In the genomic region with DNA sequence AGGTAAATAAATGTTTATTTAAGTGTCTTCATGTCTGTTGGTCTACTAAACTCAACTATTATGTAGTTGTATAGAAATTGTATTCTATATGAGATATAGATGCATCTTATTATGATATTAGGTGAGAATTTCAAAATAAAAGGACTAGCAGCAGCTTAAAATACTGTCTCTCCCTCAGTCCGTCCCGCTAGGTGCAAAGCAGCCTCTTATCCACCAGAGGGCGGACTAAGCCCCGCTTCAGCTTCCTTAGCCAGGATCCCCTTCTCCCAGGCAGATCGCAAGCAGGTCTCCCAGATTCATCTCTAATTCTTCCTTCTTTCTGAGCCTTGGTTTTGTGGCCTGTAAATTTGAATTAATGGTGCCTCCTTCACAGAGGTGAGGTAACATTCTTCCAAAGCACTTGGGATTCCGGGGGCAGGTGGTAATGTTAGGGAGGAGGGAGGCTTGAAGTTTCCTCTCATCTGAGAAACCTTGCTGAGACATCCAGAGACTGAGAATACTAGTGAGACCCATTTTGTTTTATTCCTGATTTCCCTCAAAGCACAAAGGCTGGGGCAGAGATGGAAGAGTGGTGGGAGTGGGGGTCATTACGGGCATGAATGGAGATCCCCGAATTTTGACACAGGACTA, we compare ENCODE assay signal across 1 cellular context.
TF ChIP-seq lines count a peak whose summit lies in the region.

No MANE protein-coding gene starts in this region.

TF ChIP-seq in HepG2, 621 proteins besides CTCF, POLR2A, EP300 and RAD21:
- TF ChIP-seq ZNF329 (CRISPR knock-in tag; IDR thresholded peaks at IDR 0.05; ENCODE audit: low read depth) (no peak), GFI1 (CRISPR knock-in tag; IDR thresholded peaks at IDR 0.05; ENCODE audit: borderline replicate concordance) (no peak), MZF1 (CRISPR knock-in tag; IDR thresholded peaks at IDR 0.05; ENCODE audit: borderline replicate concordance) (no peak), MIER3 (CRISPR knock-in tag; IDR thresholded peaks at IDR 0.05; ENCODE audit: borderline replicate concordance) (no peak), NR2F1 (CRISPR knock-in tag; IDR thresholded peaks at IDR 0.05) (no peak), STAG1 (CRISPR knock-in tag; IDR thresholded peaks at IDR 0.05) (peak; percentile 76), ZNF790 (CRISPR knock-in tag; IDR thresholded peaks at IDR 0.05; ENCODE audit: borderline replicate concordance) (no peak), SP1 (IDR thresholded peaks at IDR 0.05) (no peak), SP1 (CRISPR knock-in tag; IDR thresholded peaks at IDR 0.05) (no peak), KDM2A (CRISPR knock-in tag; IDR thresholded peaks at IDR 0.05; ENCODE audit: borderline replicate concordance, low read depth) (0 out of 2 replicates have a peak, but pooled peaks have one; percentile 26), ZNF775 (CRISPR knock-in tag; IDR thresholded peaks at IDR 0.05; ENCODE audit: borderline replicate concordance) (no peak), ZNF543 (CRISPR knock-in tag; IDR thresholded peaks at IDR 0.05) (no peak), MAZ (IDR thresholded peaks at IDR 0.05; ENCODE audit: borderline replicate concordance, low read depth, low read length) (no peak), MAZ (CRISPR knock-in tag; IDR thresholded peaks at IDR 0.05; ENCODE audit: low read depth) (no peak), ZNF235 (CRISPR knock-in tag; IDR thresholded peaks at IDR 0.05; ENCODE audit: borderline replicate concordance) (no peak), FOXK1 (CRISPR knock-in tag; IDR thresholded peaks at IDR 0.05; ENCODE audit: borderline replicate concordance, low read depth) (no peak), SMC3 (IDR thresholded peaks at IDR 0.05; ENCODE audit: low read length) (peak; percentile 93), SIX4 (CRISPR knock-in tag; IDR thresholded peaks at IDR 0.05) (no peak), SALL2 (CRISPR knock-in tag; IDR thresholded peaks at IDR 0.05) (no peak)
- TF ChIP-seq, protein P1, sequence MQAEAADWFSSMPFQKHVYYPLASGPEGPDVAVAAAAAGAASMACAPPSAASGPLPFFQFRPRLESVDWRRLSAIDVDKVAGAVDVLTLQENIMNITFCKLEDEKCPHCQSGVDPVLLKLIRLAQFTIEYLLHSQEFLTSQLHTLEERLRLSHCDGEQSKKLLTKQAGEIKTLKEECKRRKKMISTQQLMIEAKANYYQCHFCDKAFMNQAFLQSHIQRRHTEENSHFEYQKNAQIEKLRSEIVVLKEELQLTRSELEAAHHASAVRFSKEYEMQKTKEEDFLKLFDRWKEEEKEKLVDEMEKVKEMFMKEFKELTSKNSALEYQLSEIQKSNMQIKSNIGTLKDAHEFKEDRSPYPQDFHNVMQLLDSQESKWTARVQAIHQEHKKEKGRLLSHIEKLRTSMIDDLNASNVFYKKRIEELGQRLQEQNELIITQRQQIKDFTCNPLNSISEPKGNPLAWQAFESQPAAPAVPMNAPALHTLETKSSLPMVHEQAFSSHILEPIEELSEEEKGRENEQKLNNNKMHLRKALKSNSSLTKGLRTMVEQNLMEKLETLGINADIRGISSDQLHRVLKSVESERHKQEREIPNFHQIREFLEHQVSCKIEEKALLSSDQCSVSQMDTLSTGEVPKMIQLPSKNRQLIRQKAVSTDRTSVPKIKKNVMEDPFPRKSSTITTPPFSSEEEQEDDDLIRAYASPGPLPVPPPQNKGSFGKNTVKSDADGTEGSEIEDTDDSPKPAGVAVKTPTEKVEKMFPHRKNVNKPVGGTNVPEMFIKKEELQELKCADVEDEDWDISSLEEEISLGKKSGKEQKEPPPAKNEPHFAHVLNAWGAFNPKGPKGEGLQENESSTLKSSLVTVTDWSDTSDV (CRISPR knock-in tag; IDR thresholded peaks at IDR 0.05) = no peak
- TF ChIP-seq, protein P2, sequence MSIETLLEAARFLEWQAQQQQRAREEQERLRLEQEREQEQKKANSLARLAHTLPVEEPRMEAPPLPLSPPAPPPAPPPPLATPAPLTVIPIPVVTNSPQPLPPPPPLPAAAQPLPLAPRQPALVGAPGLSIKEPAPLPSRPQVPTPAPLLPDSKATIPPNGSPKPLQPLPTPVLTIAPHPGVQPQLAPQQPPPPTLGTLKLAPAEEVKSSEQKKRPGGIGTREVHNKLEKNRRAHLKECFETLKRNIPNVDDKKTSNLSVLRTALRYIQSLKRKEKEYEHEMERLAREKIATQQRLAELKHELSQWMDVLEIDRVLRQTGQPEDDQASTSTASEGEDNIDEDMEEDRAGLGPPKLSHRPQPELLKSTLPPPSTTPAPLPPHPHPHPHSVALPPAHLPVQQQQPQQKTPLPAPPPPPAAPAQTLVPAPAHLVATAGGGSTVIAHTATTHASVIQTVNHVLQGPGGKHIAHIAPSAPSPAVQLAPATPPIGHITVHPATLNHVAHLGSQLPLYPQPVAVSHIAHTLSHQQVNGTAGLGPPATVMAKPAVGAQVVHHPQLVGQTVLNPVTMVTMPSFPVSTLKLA (IDR thresholded peaks at IDR 0.05) = no peak
- TF ChIP-seq, protein P3, sequence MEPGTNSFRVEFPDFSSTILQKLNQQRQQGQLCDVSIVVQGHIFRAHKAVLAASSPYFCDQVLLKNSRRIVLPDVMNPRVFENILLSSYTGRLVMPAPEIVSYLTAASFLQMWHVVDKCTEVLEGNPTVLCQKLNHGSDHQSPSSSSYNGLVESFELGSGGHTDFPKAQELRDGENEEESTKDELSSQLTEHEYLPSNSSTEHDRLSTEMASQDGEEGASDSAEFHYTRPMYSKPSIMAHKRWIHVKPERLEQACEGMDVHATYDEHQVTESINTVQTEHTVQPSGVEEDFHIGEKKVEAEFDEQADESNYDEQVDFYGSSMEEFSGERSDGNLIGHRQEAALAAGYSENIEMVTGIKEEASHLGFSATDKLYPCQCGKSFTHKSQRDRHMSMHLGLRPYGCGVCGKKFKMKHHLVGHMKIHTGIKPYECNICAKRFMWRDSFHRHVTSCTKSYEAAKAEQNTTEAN (CRISPR knock-in tag; conservative IDR thresholded peaks at IDR 0.05) = no peak
- TF ChIP-seq, protein P4, sequence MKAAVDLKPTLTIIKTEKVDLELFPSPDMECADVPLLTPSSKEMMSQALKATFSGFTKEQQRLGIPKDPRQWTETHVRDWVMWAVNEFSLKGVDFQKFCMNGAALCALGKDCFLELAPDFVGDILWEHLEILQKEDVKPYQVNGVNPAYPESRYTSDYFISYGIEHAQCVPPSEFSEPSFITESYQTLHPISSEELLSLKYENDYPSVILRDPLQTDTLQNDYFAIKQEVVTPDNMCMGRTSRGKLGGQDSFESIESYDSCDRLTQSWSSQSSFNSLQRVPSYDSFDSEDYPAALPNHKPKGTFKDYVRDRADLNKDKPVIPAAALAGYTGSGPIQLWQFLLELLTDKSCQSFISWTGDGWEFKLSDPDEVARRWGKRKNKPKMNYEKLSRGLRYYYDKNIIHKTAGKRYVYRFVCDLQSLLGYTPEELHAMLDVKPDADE (CRISPR knock-in tag; IDR thresholded peaks at IDR 0.05) = no peak
- TF ChIP-seq, protein P5, sequence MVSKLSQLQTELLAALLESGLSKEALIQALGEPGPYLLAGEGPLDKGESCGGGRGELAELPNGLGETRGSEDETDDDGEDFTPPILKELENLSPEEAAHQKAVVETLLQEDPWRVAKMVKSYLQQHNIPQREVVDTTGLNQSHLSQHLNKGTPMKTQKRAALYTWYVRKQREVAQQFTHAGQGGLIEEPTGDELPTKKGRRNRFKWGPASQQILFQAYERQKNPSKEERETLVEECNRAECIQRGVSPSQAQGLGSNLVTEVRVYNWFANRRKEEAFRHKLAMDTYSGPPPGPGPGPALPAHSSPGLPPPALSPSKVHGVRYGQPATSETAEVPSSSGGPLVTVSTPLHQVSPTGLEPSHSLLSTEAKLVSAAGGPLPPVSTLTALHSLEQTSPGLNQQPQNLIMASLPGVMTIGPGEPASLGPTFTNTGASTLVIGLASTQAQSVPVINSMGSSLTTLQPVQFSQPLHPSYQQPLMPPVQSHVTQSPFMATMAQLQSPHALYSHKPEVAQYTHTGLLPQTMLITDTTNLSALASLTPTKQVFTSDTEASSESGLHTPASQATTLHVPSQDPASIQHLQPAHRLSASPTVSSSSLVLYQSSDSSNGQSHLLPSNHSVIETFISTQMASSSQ (IDR thresholded peaks at IDR 0.05; ENCODE audit: low read depth) = no peak
- TF ChIP-seq, protein P5 (CRISPR knock-in tag; IDR thresholded peaks at IDR 0.05; ENCODE audit: borderline replicate concordance) = no peak
